Comparison of ENCODE assay signal across 19 cellular contexts in the genomic region with DNA sequence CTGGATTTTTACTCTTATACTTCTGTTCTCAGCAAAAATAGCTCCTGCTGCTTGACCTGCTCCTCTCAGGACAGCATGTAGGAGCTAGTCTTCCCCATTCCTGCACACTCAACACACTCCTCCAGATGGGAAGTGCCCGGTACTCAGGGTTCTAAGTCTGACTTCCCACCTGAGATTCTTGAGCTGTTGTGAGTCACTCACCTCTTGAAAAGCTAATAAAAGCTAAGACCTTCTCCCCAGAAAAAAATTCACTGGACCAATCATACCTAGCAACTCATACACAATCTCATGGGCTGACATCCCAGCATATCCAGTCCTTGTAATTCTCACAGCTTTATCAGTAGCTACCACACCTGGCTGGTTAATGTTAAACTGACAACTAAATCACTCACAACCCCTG. TPM values are rescaled to one million over a fixed set of nuclear protein-coding genes. Genes with fewer than 3 reads are reported as not detected.
A peak's percentile ranks its signal among the peaks of the same experiment; 100 is the strongest.
DNase-seq lines count a peak whose midpoint lies in the region; ATAC-seq and TF ChIP-seq lines count a peak whose summit lies in the region.
"Had no signal": no experiment of that assay in that cellular context is flagged by ENCODE, and none has a peak within 500 bp of the region (broad histone marks: within the 10 kb centered on the region; RNA-seq: fewer than 3 reads in every experiment).

No MANE protein-coding gene starts in this region.

- no peaks in the 10 kb centered on the region for H3K27me3 Mint-ChIP-seq in CD8-positive, alpha-beta T cell (ENCODE audit: low read depth)
- H3K27me3 Mint-ChIP-seq in endodermal cell (ENCODE audit: insufficient read depth) = no peaks in the 10 kb centered on the region
- H3K27me3 Mint-ChIP-seq in nephron (ENCODE audit: low read depth) = no peaks in the 10 kb centered on the region
- H3K27me3 Mint-ChIP-seq: activated B cell treated with CpG ODN at 0.5 μM for 24 hours, IgD-negative memory B cell had no signal

- no peaks in the 10 kb centered on the region for H3K9me3 ChIP-seq in CD8-positive, alpha-beta T cell (ENCODE audit: low read length)
- H3K9me3 ChIP-seq in endodermal cell (ENCODE audit: control insufficient read depth, low read length) = no peaks in the 10 kb centered on the region
- H3K9me3 ChIP-seq: uterus had no signal

- POLR2A ChIA-PET in CD8-positive, alpha-beta T cell (lab: Charles Lee) = no interaction called here
- POLR2A ChIA-PET in GM10248 (lab: Yijun Ruan, JAX) = no interaction called here

- no peak overlapping the region for H3K4me3 ChIP-seq in CD8-positive, alpha-beta T cell (ENCODE audit: low read depth, low read length)
- no peak overlapping the region for H3K4me3 ChIP-seq in endodermal cell (ENCODE audit: low read length)
- H3K4me3 ChIP-seq: GM23248, uterus had no signal

- no peak for TF ChIP-seq CTCF in CD8-positive, alpha-beta T cell (IDR thresholded peaks at IDR 0.05)
- TF ChIP-seq CTCF in endodermal cell (conservative IDR thresholded peaks at IDR 0.05) (no peak), nephron (IDR thresholded peaks at IDR 0.05; ENCODE audit: unreplicated experiment in 3 of 3) (no peak), GM10248 (IDR thresholded peaks at IDR 0.05; ENCODE audit: control extremely low read depth, extremely low read depth, low read depth, missing control alignments) (no peak)

- peak overlapping the region; percentile 67 for H3K27ac Mint-ChIP-seq in CD8-positive, alpha-beta T cell
- peak overlapping the region; percentile 8 for H3K27ac Mint-ChIP-seq in endodermal cell
- H3K27ac Mint-ChIP-seq in nephron = peak overlapping the region in 2 of 3 experiments; percentile 32 to 63
- H3K27ac Mint-ChIP-seq: activated B cell treated with CpG ODN at 0.5 μM for 24 hours, IgD-negative memory B cell had no signal

- WGBS in endodermal cell (ENCODE audit: insufficient coverage in 1 of 2, insufficient read length in 1 of 2), 2 experiments = 82 to 94% methylated on average over 1 of the region's 1 CpG

- ATAC-seq in CD8-positive, alpha-beta T cell = no peak
- no peak for ATAC-seq in GM21381 (IDR thresholded peaks at IDR 0.05; ENCODE audit: unreplicated experiment)
- ATAC-seq: Panc1 had no signal

- no peaks in the 10 kb centered on the region for H3K4me1 ChIP-seq in CD8-positive, alpha-beta T cell (ENCODE audit: insufficient read depth, low read length)
- no peaks in the 10 kb centered on the region for H3K4me1 ChIP-seq in endodermal cell (ENCODE audit: control insufficient read depth, insufficient read depth, low read length)
- H3K4me1 ChIP-seq: uterus had no signal

- CTCF ChIA-PET in CD8-positive, alpha-beta T cell (lab: Charles Lee) = interaction anchor here (0.5 to 1.5 kb wide), 3 partner anchors 170 to 679 kb away, joined by 3 to 5 read pairs (median 4); no protein-coding TSS in a partner anchor
- CTCF ChIA-PET in GM10248 (lab: Yijun Ruan, JAX) = interaction anchor here (0.7 to 1.1 kb wide), 2 partner anchors 13 to 727 kb away, joined by 3 read pairs; no protein-coding TSS in a partner anchor

- intact Hi-C loops in CD8-positive, alpha-beta T cell (cut with DNase I, micrococcal nuclease) = no loop called here

- H3K27me3 ChIP-seq in CD8-positive, alpha-beta T cell (ENCODE audit: insufficient read depth, low read length) = no peaks in the 10 kb centered on the region
- H3K27me3 ChIP-seq in endodermal cell (ENCODE audit: control insufficient read depth, insufficient read depth, low read length, poor library complexity, severe bottlenecking) = no peaks in the 10 kb centered on the region
- H3K27me3 ChIP-seq: uterus had no signal

- no peak overlapping the region for H3K9ac ChIP-seq in endodermal cell (ENCODE audit: extremely low read depth, low read length, poor library complexity, severe bottlenecking)
- H3K9ac ChIP-seq: GM23248 had no signal

- no peak overlapping the region for H3K27ac ChIP-seq in CD8-positive, alpha-beta T cell (ENCODE audit: low read depth, low read length)
- H3K27ac ChIP-seq in endodermal cell (ENCODE audit: low read depth, low read length) = no peak overlapping the region
- H3K27ac ChIP-seq: C4-2B, GM23248, uterus had no signal

- H3K9me3 Mint-ChIP-seq in CD8-positive, alpha-beta T cell = no peaks in the 10 kb centered on the region
- H3K9me3 Mint-ChIP-seq in endodermal cell (no peaks in the 10 kb centered on the region), nephron (no peaks in the 10 kb centered on the region)
- H3K9me3 Mint-ChIP-seq: activated B cell treated with CpG ODN at 0.5 μM for 24 hours, IgD-negative memory B cell had no signal

- H3K4me1 Mint-ChIP-seq in CD8-positive, alpha-beta T cell (ENCODE audit: low read depth) = peaks cover 3% of the 10 kb centered on the region
- H3K4me1 Mint-ChIP-seq in endodermal cell (peaks cover 11% of the 10 kb centered on the region), nephron (no peaks in the 10 kb centered on the region)
- H3K4me1 Mint-ChIP-seq: activated B cell treated with CpG ODN at 0.5 μM for 24 hours had no signal

- H3K36me3 Mint-ChIP-seq in CD8-positive, alpha-beta T cell = peaks cover 68% of the 10 kb centered on the region
- peaks cover 52% of the 10 kb centered on the region for H3K36me3 Mint-ChIP-seq in endodermal cell (ENCODE audit: low read depth)
- H3K36me3 Mint-ChIP-seq in nephron (ENCODE audit: low read depth) = peaks cover 57% of the 10 kb centered on the region

- DNase-seq in CD8-positive, alpha-beta T cell = no peak
- DNase-seq in HT-29 (ENCODE audit: low spot score) (peak; percentile 92), endodermal cell (no peak), GM10248 (ENCODE audit: extremely low spot score) (no peak), NCI-H1048 (lab: John Stamatoyannopoulos, UW) (no peak)
- DNase-seq: activated B cell treated with CpG ODN at 0.5 μM for 24 hours; foreskin melanocyte; GM23248; NCI-H1417 treated with DMSO at 0.1 percent for 48 hours; NCI-H524; retina; stimulated activated CD4-positive, alpha-beta T cell treated with anti-CD3 and anti-CD28 coated beads, Interleukin-1b, Interleukin-23, amount 100 ng/mL, for 48 hours; stimulated activated CD8-positive, alpha-beta memory T cell treated with anti-CD3 and anti-CD28 coated beads, Interleukin-4, amount 100 ng/mL, for 48 hours; uterus had no signal

- H3K4me3 Mint-ChIP-seq in CD8-positive, alpha-beta T cell = no peak overlapping the region
- H3K4me3 Mint-ChIP-seq in endodermal cell (no peak overlapping the region), nephron (no peak overlapping the region)
- H3K4me3 Mint-ChIP-seq: activated B cell treated with CpG ODN at 0.5 μM for 24 hours, IgD-negative memory B cell had no signal

- peaks cover 29% of the 10 kb centered on the region for H3K36me3 ChIP-seq in CD8-positive, alpha-beta T cell (ENCODE audit: insufficient read depth, low read length)
- H3K36me3 ChIP-seq in endodermal cell (ENCODE audit: control insufficient read depth, insufficient read depth, low read length) = peaks cover 74% of the 10 kb centered on the region
- H3K36me3 ChIP-seq: uterus had no signal

RNA-seq across cellular contexts. Expression of a gene that starts 53.5 kb away (rescaled TPM):
- 10 to 100 TPM; 63.3 to 64.0 TPM for total RNA-seq in CD8-positive, alpha-beta T cell
- total RNA-seq in HT-29 (2014; rRNA removed; shearing (Covaris generic)) = 54.6 and 57.2 TPM in 2 replicates
- total RNA-seq in endodermal cell = 100 to 1,000 TPM in 1 of 2 donors, 10 to 100 TPM in 1; 84.2 to 103 TPM
- 74.2 TPM for polyA plus RNA-seq in endodermal cell (2013, experiment 1 of 2)
- 68.6 TPM for polyA plus RNA-seq in endodermal cell (2013, experiment 2 of 2)

Comparison
In these comparisons a context has a peak if more than half of its experiments do, and no peak if none do; other contexts are left out.
1. H3K27ac Mint-ChIP-seq: peak in every context shown above with its lines; median percentile 67 in CD8-positive, alpha-beta T cell; 48 in nephron; 8 in endodermal cell.